1 cellular context compared by ENCODE assay signal in the genomic region with DNA sequence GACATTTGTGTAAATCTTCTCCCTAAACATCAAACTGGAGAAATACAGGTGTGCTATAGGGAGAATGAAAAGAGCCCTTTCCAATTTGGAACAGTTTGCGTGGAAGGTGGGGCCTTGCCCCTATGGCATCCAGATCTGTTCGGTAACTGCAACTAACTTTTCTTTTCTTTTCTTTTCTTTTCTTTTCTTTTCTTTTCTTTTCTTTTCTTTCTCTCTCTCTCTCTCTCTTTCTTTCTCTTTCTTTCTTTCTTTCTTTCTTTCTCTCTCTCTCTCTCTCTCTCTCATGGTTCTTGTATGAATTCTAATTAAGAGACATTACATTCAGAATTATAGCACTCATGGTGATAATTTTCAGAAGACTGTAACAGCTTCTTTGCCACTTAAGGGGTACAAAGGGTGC.
TF ChIP-seq lines count a peak whose summit lies in the region.

No MANE protein-coding gene starts in this region.

TF ChIP-seq in WTC11, 78 proteins besides CTCF, POLR2A, EP300 and RAD21 (continued from another document):
- TF ChIP-seq, protein P1, sequence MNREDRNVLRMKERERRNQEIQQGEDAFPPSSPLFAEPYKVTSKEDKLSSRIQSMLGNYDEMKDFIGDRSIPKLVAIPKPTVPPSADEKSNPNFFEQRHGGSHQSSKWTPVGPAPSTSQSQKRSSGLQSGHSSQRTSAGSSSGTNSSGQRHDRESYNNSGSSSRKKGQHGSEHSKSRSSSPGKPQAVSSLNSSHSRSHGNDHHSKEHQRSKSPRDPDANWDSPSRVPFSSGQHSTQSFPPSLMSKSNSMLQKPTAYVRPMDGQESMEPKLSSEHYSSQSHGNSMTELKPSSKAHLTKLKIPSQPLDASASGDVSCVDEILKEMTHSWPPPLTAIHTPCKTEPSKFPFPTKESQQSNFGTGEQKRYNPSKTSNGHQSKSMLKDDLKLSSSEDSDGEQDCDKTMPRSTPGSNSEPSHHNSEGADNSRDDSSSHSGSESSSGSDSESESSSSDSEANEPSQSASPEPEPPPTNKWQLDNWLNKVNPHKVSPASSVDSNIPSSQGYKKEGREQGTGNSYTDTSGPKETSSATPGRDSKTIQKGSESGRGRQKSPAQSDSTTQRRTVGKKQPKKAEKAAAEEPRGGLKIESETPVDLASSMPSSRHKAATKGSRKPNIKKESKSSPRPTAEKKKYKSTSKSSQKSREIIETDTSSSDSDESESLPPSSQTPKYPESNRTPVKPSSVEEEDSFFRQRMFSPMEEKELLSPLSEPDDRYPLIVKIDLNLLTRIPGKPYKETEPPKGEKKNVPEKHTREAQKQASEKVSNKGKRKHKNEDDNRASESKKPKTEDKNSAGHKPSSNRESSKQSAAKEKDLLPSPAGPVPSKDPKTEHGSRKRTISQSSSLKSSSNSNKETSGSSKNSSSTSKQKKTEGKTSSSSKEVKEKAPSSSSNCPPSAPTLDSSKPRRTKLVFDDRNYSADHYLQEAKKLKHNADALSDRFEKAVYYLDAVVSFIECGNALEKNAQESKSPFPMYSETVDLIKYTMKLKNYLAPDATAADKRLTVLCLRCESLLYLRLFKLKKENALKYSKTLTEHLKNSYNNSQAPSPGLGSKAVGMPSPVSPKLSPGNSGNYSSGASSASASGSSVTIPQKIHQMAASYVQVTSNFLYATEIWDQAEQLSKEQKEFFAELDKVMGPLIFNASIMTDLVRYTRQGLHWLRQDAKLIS (CRISPR knock-in tag; IDR thresholded peaks at IDR 0.05; ENCODE audit: borderline replicate concordance): no peak
- TF ChIP-seq CREB1 (CRISPR knock-in tag; IDR thresholded peaks at IDR 0.05): no peak
- TF ChIP-seq, protein P2, sequence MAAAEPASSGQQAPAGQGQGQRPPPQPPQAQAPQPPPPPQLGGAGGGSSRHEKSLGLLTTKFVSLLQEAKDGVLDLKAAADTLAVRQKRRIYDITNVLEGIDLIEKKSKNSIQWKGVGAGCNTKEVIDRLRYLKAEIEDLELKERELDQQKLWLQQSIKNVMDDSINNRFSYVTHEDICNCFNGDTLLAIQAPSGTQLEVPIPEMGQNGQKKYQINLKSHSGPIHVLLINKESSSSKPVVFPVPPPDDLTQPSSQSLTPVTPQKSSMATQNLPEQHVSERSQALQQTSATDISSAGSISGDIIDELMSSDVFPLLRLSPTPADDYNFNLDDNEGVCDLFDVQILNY (CRISPR knock-in tag; IDR thresholded peaks at IDR 0.05): no peak
- TF ChIP-seq, protein P3, sequence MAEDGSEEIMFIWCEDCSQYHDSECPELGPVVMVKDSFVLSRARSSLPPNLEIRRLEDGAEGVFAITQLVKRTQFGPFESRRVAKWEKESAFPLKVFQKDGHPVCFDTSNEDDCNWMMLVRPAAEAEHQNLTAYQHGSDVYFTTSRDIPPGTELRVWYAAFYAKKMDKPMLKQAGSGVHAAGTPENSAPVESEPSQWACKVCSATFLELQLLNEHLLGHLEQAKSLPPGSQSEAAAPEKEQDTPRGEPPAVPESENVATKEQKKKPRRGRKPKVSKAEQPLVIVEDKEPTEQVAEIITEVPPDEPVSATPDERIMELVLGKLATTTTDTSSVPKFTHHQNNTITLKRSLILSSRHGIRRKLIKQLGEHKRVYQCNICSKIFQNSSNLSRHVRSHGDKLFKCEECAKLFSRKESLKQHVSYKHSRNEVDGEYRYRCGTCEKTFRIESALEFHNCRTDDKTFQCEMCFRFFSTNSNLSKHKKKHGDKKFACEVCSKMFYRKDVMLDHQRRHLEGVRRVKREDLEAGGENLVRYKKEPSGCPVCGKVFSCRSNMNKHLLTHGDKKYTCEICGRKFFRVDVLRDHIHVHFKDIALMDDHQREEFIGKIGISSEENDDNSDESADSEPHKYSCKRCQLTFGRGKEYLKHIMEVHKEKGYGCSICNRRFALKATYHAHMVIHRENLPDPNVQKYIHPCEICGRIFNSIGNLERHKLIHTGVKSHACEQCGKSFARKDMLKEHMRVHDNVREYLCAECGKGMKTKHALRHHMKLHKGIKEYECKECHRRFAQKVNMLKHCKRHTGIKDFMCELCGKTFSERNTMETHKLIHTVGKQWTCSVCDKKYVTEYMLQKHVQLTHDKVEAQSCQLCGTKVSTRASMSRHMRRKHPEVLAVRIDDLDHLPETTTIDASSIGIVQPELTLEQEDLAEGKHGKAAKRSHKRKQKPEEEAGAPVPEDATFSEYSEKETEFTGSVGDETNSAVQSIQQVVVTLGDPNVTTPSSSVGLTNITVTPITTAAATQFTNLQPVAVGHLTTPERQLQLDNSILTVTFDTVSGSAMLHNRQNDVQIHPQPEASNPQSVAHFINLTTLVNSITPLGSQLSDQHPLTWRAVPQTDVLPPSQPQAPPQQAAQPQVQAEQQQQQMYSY (CRISPR knock-in tag; IDR thresholded peaks at IDR 0.05): no peak
- TF ChIP-seq, protein P4, sequence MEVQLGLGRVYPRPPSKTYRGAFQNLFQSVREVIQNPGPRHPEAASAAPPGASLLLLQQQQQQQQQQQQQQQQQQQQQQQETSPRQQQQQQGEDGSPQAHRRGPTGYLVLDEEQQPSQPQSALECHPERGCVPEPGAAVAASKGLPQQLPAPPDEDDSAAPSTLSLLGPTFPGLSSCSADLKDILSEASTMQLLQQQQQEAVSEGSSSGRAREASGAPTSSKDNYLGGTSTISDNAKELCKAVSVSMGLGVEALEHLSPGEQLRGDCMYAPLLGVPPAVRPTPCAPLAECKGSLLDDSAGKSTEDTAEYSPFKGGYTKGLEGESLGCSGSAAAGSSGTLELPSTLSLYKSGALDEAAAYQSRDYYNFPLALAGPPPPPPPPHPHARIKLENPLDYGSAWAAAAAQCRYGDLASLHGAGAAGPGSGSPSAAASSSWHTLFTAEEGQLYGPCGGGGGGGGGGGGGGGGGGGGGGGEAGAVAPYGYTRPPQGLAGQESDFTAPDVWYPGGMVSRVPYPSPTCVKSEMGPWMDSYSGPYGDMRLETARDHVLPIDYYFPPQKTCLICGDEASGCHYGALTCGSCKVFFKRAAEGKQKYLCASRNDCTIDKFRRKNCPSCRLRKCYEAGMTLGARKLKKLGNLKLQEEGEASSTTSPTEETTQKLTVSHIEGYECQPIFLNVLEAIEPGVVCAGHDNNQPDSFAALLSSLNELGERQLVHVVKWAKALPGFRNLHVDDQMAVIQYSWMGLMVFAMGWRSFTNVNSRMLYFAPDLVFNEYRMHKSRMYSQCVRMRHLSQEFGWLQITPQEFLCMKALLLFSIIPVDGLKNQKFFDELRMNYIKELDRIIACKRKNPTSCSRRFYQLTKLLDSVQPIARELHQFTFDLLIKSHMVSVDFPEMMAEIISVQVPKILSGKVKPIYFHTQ (CRISPR knock-in tag; IDR thresholded peaks at IDR 0.05): no peak
- TF ChIP-seq, protein P5, sequence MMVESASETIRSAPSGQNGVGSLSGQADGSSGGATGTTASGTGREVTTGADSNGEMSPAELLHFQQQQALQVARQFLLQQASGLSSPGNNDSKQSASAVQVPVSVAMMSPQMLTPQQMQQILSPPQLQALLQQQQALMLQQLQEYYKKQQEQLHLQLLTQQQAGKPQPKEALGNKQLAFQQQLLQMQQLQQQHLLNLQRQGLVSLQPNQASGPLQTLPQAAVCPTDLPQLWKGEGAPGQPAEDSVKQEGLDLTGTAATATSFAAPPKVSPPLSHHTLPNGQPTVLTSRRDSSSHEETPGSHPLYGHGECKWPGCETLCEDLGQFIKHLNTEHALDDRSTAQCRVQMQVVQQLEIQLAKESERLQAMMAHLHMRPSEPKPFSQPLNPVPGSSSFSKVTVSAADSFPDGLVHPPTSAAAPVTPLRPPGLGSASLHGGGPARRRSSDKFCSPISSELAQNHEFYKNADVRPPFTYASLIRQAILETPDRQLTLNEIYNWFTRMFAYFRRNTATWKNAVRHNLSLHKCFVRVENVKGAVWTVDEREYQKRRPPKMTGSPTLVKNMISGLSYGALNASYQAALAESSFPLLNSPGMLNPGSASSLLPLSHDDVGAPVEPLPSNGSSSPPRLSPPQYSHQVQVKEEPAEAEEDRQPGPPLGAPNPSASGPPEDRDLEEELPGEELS (CRISPR knock-in tag; IDR thresholded peaks at IDR 0.05): no peak
- TF ChIP-seq, protein P6, sequence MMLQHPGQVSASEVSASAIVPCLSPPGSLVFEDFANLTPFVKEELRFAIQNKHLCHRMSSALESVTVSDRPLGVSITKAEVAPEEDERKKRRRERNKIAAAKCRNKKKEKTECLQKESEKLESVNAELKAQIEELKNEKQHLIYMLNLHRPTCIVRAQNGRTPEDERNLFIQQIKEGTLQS (CRISPR knock-in tag; conservative IDR thresholded peaks at IDR 0.05): no peak
- no peak for TF ChIP-seq ATF1 (CRISPR knock-in tag; IDR thresholded peaks at IDR 0.05)
- TF ChIP-seq, protein P7, sequence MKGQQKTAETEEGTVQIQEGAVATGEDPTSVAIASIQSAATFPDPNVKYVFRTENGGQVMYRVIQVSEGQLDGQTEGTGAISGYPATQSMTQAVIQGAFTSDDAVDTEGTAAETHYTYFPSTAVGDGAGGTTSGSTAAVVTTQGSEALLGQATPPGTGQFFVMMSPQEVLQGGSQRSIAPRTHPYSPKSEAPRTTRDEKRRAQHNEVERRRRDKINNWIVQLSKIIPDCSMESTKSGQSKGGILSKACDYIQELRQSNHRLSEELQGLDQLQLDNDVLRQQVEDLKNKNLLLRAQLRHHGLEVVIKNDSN (CRISPR knock-in tag; IDR thresholded peaks at IDR 0.05): no peak
- no peak for TF ChIP-seq NFATC4 (CRISPR knock-in tag; IDR thresholded peaks at IDR 0.05)
- no peak for TF ChIP-seq FOXP1 (CRISPR knock-in tag; IDR thresholded peaks at IDR 0.05; ENCODE audit: borderline replicate concordance)
- TF ChIP-seq, protein P8, sequence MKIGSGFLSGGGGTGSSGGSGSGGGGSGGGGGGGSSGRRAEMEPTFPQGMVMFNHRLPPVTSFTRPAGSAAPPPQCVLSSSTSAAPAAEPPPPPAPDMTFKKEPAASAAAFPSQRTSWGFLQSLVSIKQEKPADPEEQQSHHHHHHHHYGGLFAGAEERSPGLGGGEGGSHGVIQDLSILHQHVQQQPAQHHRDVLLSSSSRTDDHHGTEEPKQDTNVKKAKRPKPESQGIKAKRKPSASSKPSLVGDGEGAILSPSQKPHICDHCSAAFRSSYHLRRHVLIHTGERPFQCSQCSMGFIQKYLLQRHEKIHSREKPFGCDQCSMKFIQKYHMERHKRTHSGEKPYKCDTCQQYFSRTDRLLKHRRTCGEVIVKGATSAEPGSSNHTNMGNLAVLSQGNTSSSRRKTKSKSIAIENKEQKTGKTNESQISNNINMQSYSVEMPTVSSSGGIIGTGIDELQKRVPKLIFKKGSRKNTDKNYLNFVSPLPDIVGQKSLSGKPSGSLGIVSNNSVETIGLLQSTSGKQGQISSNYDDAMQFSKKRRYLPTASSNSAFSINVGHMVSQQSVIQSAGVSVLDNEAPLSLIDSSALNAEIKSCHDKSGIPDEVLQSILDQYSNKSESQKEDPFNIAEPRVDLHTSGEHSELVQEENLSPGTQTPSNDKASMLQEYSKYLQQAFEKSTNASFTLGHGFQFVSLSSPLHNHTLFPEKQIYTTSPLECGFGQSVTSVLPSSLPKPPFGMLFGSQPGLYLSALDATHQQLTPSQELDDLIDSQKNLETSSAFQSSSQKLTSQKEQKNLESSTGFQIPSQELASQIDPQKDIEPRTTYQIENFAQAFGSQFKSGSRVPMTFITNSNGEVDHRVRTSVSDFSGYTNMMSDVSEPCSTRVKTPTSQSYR (CRISPR knock-in tag; IDR thresholded peaks at IDR 0.05): no peak
